ENCODE assay signal across 12 cellular contexts in genomic region chr2:239246723-239247122, GRCh38.
DNase-seq lines count a peak whose midpoint lies in the region; ATAC-seq, FAIRE-seq and TF ChIP-seq lines count a peak whose summit lies in the region.
"Had no signal": no experiment of that assay in that cellular context is flagged by ENCODE, and none has a peak within 500 bp of the region (broad histone marks: within the 10 kb centered on the region; RNA-seq: fewer than 3 reads in every experiment).

No MANE protein-coding gene starts in this region.

- H3K9me3 ChIP-seq in kidney (ENCODE audit: control insufficient read depth in 1 of 2, low read length in 2 of 2): no peaks in the 10 kb centered on the region
- H3K9me3 ChIP-seq in CD8-positive, alpha-beta memory T cell (ENCODE audit: low read length): no peaks in the 10 kb centered on the region
- H3K9me3 ChIP-seq: heart right ventricle had no signal

- H3K4me3 Mint-ChIP-seq in type B pancreatic cell: peak overlapping the region; percentile 51
- H3K4me3 Mint-ChIP-seq in CD8-positive, alpha-beta memory T cell: no peak overlapping the region
- H3K4me3 Mint-ChIP-seq: neural crest cell had no signal

- no peak overlapping the region for H3K9ac ChIP-seq in kidney (ENCODE audit: low read length in 2 of 2)

- peak overlapping the region; percentile 3 to 41 for H3K4me3 ChIP-seq in kidney (ENCODE audit: low read length in 2 of 2)
- no peak overlapping the region for H3K4me3 ChIP-seq in CD8-positive, alpha-beta memory T cell (ENCODE audit: low read length)
- H3K4me3 ChIP-seq: cardiac muscle cell had no signal

- DNase-seq in Right ventricle myocardium superior: peak; percentile 35
- no peak for DNase-seq in cardiac septum (ENCODE audit: low spot score)
- DNase-seq in SHP77 (lab: John Stamatoyannopoulos, UW): peak; percentile 81 to 92
- no peak for DNase-seq in kidney
- no peak for DNase-seq in type B pancreatic cell (ENCODE audit: extremely low spot score, unreplicated experiment)
- DNase-seq in CD8-positive, alpha-beta memory T cell: no peak
- DNase-seq in NCI-H1694 treated with DMSO at 0.1 percent for 48 hours (lab: John Stamatoyannopoulos, UW): no peak
- DNase-seq: activated CD8-positive, alpha-beta memory T cell treated with anti-CD3 and anti-CD28 coated beads, Interleukin-2, amount 50 U/mL, for 4 hours; heart right ventricle had no signal

- no peaks in the 10 kb centered on the region for H3K27me3 Mint-ChIP-seq in type B pancreatic cell
- no peaks in the 10 kb centered on the region for H3K27me3 Mint-ChIP-seq in CD8-positive, alpha-beta memory T cell

- intact Hi-C loops in Right ventricle myocardium superior (cut with DNase I): no loop called here
- intact Hi-C loops in cardiac septum (cut with DNase I): no loop called here
- intact Hi-C loops in kidney (cut with DNase I): no loop called here

- peak overlapping the region; percentile 4 to 44 for H3K27ac ChIP-seq in kidney (ENCODE audit: low read depth in 2 of 2, low read length in 2 of 2)
- no peak overlapping the region for H3K27ac ChIP-seq in CD8-positive, alpha-beta memory T cell (ENCODE audit: low read depth, low read length)
- H3K27ac ChIP-seq: cardiac muscle cell had no signal

- H3K4me1 ChIP-seq in kidney (ENCODE audit: control insufficient read depth in 1 of 2, insufficient read depth in 1 of 2, low read depth in 1 of 2, low read length in 2 of 2): peaks cover 14 to 21% of the 10 kb centered on the region in 2 donors
- peaks cover 6% of the 10 kb centered on the region for H3K4me1 ChIP-seq in CD8-positive, alpha-beta memory T cell (ENCODE audit: insufficient read depth, low read length)

- TF ChIP-seq CTCF in kidney (IDR thresholded peaks at IDR 0.05; ENCODE audit: borderline replicate concordance, extremely low read depth, insufficient read depth): no peak
- TF ChIP-seq CTCF in type B pancreatic cell (conservative IDR thresholded peaks at IDR 0.05): no peak

- peak; percentile 36 for ATAC-seq in Right ventricle myocardium superior (ENCODE audit: poor library complexity)
- ATAC-seq in HG02678 (IDR thresholded peaks at IDR 0.05; ENCODE audit: unreplicated experiment): no peak

- H3K36me3 Mint-ChIP-seq in type B pancreatic cell: peaks cover 3% of the 10 kb centered on the region
- H3K36me3 Mint-ChIP-seq in CD8-positive, alpha-beta memory T cell: peaks cover 0 to 44% (median 8%) of the 10 kb centered on the region in 3 donors

- FAIRE-seq in kidney (lab: Jason Lieb, UNC): no peak

- peaks cover 3% of the 10 kb centered on the region for H3K9me3 Mint-ChIP-seq in type B pancreatic cell
- no peaks in the 10 kb centered on the region for H3K9me3 Mint-ChIP-seq in CD8-positive, alpha-beta memory T cell

- H3K27me3 ChIP-seq in CD8-positive, alpha-beta memory T cell (ENCODE audit: insufficient read depth, low read length, poor library complexity, severe bottlenecking): no peaks in the 10 kb centered on the region
- H3K27me3 ChIP-seq: cardiac muscle cell, heart right ventricle had no signal

- H3K4me1 Mint-ChIP-seq in type B pancreatic cell (ENCODE audit: unreplicated experiment): peaks cover 43% of the 10 kb centered on the region
- H3K4me1 Mint-ChIP-seq in CD8-positive, alpha-beta memory T cell: peaks cover 29 to 60% (median 42%) of the 10 kb centered on the region in 3 donors

- peak overlapping the region; percentile 71 for H3K27ac Mint-ChIP-seq in type B pancreatic cell
- H3K27ac Mint-ChIP-seq in CD8-positive, alpha-beta memory T cell: peak overlapping the region in 1 of 8 donors; percentile 27

- POLR2A ChIA-PET in CD8-positive, alpha-beta memory T cell (lab: Charles Lee): no interaction called here

- H3K36me3 ChIP-seq in kidney (ENCODE audit: control insufficient read depth in 1 of 2, insufficient read depth in 2 of 2, low read length in 2 of 2): no peaks in the 10 kb centered on the region
- no peaks in the 10 kb centered on the region for H3K36me3 ChIP-seq in CD8-positive, alpha-beta memory T cell (ENCODE audit: insufficient read depth, low read length)
- H3K36me3 ChIP-seq: cardiac muscle cell, heart right ventricle had no signal

- CTCF ChIA-PET in CD8-positive, alpha-beta memory T cell (lab: Charles Lee): no interaction called here

Comparison
In these comparisons a context has a peak if more than half of its experiments do, and no peak if none do; other contexts are left out.
1. DNase-seq: peak in Right ventricle myocardium superior (single experiment) and SHP77 (2 of 2); none in cardiac septum (single experiment), kidney (single experiment), type B pancreatic cell (single experiment), CD8-positive, alpha-beta memory T cell (0 of 5) and NCI-H1694 treated with DMSO at 0.1 percent for 48 hours (single experiment).